17 cellular contexts compared by ENCODE assay signal in the genomic region with DNA sequence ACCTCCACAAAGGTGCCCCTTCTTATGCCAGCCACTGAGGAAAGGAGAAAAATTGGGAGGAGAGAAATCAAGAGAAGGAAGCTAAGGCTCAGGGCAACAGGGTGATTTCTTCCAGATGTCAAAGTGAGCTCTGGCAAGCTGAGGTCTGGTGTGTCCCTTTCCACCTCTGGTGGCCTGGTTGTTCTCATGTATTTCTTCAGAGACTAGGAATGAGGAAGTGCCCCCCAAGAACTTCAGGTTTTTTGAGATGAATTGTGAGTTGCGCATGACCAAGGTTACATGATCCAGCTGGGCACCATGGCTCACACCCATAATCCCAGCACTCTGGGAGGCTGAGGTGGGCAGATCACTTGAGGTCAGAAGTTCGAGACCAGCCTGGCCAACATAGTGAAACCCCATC.
"Had no signal": no experiment of that assay in that cellular context is flagged by ENCODE, and none has a peak within 500 bp of the region (broad histone marks: within the 10 kb centered on the region; RNA-seq: fewer than 3 reads in every experiment).

No MANE protein-coding gene starts in this region.

- H3K27me3 ChIP-seq: hepatocyte, testis had no signal

- FAIRE-seq: astrocyte, bronchial epithelial cell, endothelial cell of umbilical vein had no signal

- ATAC-seq: naive thymus-derived CD4-positive, alpha-beta T cell; psoas muscle; sciatic nerve had no signal

- H3K27ac ChIP-seq: hepatocyte, neural progenitor cell, psoas muscle, testis had no signal

- H3K36me3 ChIP-seq: neural progenitor cell had no signal

- DNase-seq: activated CD4-positive, alpha-beta T cell treated with anti-CD3 and anti-CD28 coated beads, Interleukin-2, amount 50 U/mL, for 1 hour; activated CD8-positive, alpha-beta memory T cell treated with anti-CD3 and anti-CD28 coated beads, Interleukin-2, amount 50 U/mL, for 4 hours; activated gamma-delta T cell; activated T-cell treated with anti-CD3 and anti-CD28 coated beads, Interleukin-2, amount 50 U/mL, for 48 hours; effector CD4-positive, alpha-beta T cell; mesendoderm; naive thymus-derived CD4-positive, alpha-beta T cell; psoas muscle; stimulated activated CD4-positive, alpha-beta T cell treated with anti-CD3 and anti-CD28 coated beads, Interleukin-4, amount 100 ng/mL, for 1 hour; testis had no signal

- H3K9me3 ChIP-seq: psoas muscle, testis had no signal

- H3K4me1 ChIP-seq: psoas muscle had no signal

- H3K4me3 ChIP-seq: hepatocyte, neural progenitor cell, psoas muscle, smooth muscle cell, testis had no signal
